ENCODE assay signal across 14 cellular contexts in genomic region chr22:22042009-22042408, GRCh38.
"Had no signal": no experiment of that assay in that cellular context is flagged by ENCODE, and none has a peak within 500 bp of the region (broad histone marks: within the 10 kb centered on the region; RNA-seq: fewer than 3 reads in every experiment).

No MANE protein-coding gene starts in this region.

- H3K4me1 ChIP-seq: heart left ventricle, prostate gland, stomach, testis, upper lobe of left lung had no signal

- DNase-seq: activated CD4-positive, alpha-beta T cell treated with anti-CD3 and anti-CD28 coated beads, Interleukin-2, amount 10 ng/mL, durations not matched to agents 7 days and 5 days; activated CD4-positive, CD25-positive, alpha-beta regulatory T cell; activated naive CD4-positive, alpha-beta T cell treated with Interleukin-2 at 50 U/mL for 16 hours; heart left ventricle; right cardiac atrium; small intestine; stimulated activated CD4-positive, alpha-beta T cell treated with anti-CD3 and anti-CD28 coated beads, Interleukin-4, amount 100 ng/mL, for 4 hours; stimulated activated CD8-positive, alpha-beta memory T cell treated with anti-CD3 and anti-CD28 coated beads, Interleukin-4, amount 100 ng/mL, for 48 hours; stomach; testis; upper lobe of left lung had no signal

- H3K4me3 ChIP-seq: heart left ventricle, prostate gland, stomach, testis, upper lobe of left lung had no signal

- ATAC-seq: activated T-helper 17 cell treated with anti-CD3 and anti-CD28 coated beads, Interleukin-2, amount 50 U/mL, for 72 hours; heart left ventricle; right cardiac atrium had no signal

- FAIRE-seq: astrocyte, small intestine had no signal

- H3K36me3 ChIP-seq: heart left ventricle, prostate gland, stomach, upper lobe of left lung had no signal

- H3K27ac ChIP-seq: heart left ventricle, prostate gland, stomach, testis, upper lobe of left lung had no signal

- H3K9me3 ChIP-seq: heart left ventricle, prostate gland, stomach, testis, upper lobe of left lung had no signal

- H3K27me3 ChIP-seq: heart left ventricle, testis, upper lobe of left lung had no signal
